Comparison of ENCODE assay signal across 12 cellular contexts in genomic region chr2:26576565-26577441, GRCh38.
DNase-seq lines count a peak whose midpoint lies in the region; ATAC-seq and TF ChIP-seq lines count a peak whose summit lies in the region.
"Had no signal": no experiment of that assay in that cellular context is flagged by ENCODE, and none has a peak within 500 bp of the region (broad histone marks: within the 10 kb centered on the region; RNA-seq: fewer than 3 reads in every experiment).

No MANE protein-coding gene starts in this region.

- H3K27me3 ChIP-seq in PC-9 (ENCODE audit: insufficient read depth, low read depth): peaks cover 12% of the 10 kb centered on the region; the same call in 1 of the 2 replicates
- peaks cover 0 to 39% (median 2%) of the 10 kb centered on the region in 3 experiments for H3K27me3 ChIP-seq in neuronal stem cell (ENCODE audit: control insufficient read depth in 3 of 3, insufficient read depth in 3 of 3, low read depth in 1 of 3, low read length in 3 of 3)
- H3K27me3 ChIP-seq: ascending aorta, uterus had no signal

- H3K27ac ChIP-seq in PC-9 (no peak overlapping the region), neuronal stem cell (replicated peaks; ENCODE audit: low read length) (no peak overlapping the region)
- H3K27ac ChIP-seq: ascending aorta, neutrophil, uterus had no signal

- no peak overlapping the region for H2BK15ac ChIP-seq in neuronal stem cell (ENCODE audit: low read length)

- H3K4me3 ChIP-seq in PC-9: no peak overlapping the region
- H3K4me3 ChIP-seq in neuronal stem cell (ENCODE audit: low read length in 2 of 2): no peak overlapping the region
- H3K4me3 ChIP-seq: ascending aorta, uterus had no signal

- no CpG with 5 or more reads among the region's 17 CpGs for WGBS in neuronal stem cell (ENCODE audit: extremely low coverage in 2 of 2, insufficient read length in 2 of 2, insufficient replicate concordance in 1 of 2), 2 donors

- H3K18ac ChIP-seq in neuronal stem cell (ENCODE audit: low read length): peak overlapping the region; percentile 19

- CTCF ChIA-PET in PC-9 (lab: Charles Lee): interaction anchor here (1.0 kb wide), 1 partner anchor 147 kb away, joined by 4 read pairs; no protein-coding TSS in a partner anchor

- no peak overlapping the region for H2BK120ac ChIP-seq in neuronal stem cell (ENCODE audit: low read depth, low read length)

- no peak for ATAC-seq in GM21381 (IDR thresholded peaks at IDR 0.05; ENCODE audit: unreplicated experiment)
- ATAC-seq in GM19035 (IDR thresholded peaks at IDR 0.05; ENCODE audit: unreplicated experiment): no peak

- peak overlapping the region; percentile 9 for H3K9ac ChIP-seq in neuronal stem cell (ENCODE audit: low read depth, low read length, poor library complexity)

- DNase-seq in NCI-H2171 treated with DMSO at 0.1 percent for 48 hours (lab: John Stamatoyannopoulos, UW) (peak; percentile 11), NCI-H2171 (lab: John Stamatoyannopoulos, UW) (no peak), NCI-H1092 (lab: John Stamatoyannopoulos, UW) (peak; percentile 13), PC-9 (peak; percentile 40 to 47), neuronal stem cell (ENCODE audit: low spot score) (no peak), inferior parietal cortex (ENCODE audit: extremely low spot score) (no peak)
- DNase-seq: SIG-M5 had no signal

- intact Hi-C loops in PC-9 (cut with micrococcal nuclease; ENCODE audit: unreplicated experiment): loop anchor here (2.0 to 10.0 kb wide), 3 partner anchors 55 to 332 kb away; partner anchors contain the start of genes HADHA and HADHB

- H4K91ac ChIP-seq in neuronal stem cell (ENCODE audit: low read depth, low read length, poor library complexity): no peak overlapping the region

- H3K4me2 ChIP-seq in PC-9 (peak overlapping the region; percentile 33), neuronal stem cell (ENCODE audit: insufficient read depth, low read length, poor library complexity, severe bottlenecking) (no peak overlapping the region)

- no peaks in the 10 kb centered on the region for H3K9me3 ChIP-seq in PC-9 (ENCODE audit: insufficient read depth, low read depth)
- H3K9me3 ChIP-seq in neuronal stem cell (replicated peaks in 1 of 2; ENCODE audit: control insufficient read depth in 2 of 2, insufficient read depth in 1 of 2, low read depth in 1 of 2, low read length in 2 of 2): no peaks in the 10 kb centered on the region
- H3K9me3 ChIP-seq: ascending aorta, neutrophil, uterus had no signal

- no peaks in the 10 kb centered on the region for H4K20me1 ChIP-seq in PC-9 (ENCODE audit: insufficient read depth)

- H3K4ac ChIP-seq in neuronal stem cell (ENCODE audit: low read length): no peak overlapping the region

- no peaks in the 10 kb centered on the region for H3K79me2 ChIP-seq in PC-9 (ENCODE audit: low read depth)

- peak overlapping the region; percentile 59 for H3K14ac ChIP-seq in neuronal stem cell (ENCODE audit: low read length)

- H2AFZ ChIP-seq in PC-9 (no peak overlapping the region), neuronal stem cell (ENCODE audit: low read length) (no peak overlapping the region)

- no peak for TF ChIP-seq CTCF in PC-9 (conservative IDR thresholded peaks at IDR 0.05)

- H3K36me3 ChIP-seq in PC-9 (ENCODE audit: low read depth) (no peaks in the 10 kb centered on the region), neuronal stem cell (replicated peaks in 1 of 2; ENCODE audit: control insufficient read depth in 2 of 2, insufficient read depth in 2 of 2, low read length in 2 of 2) (no peaks in the 10 kb centered on the region)
- H3K36me3 ChIP-seq: ascending aorta, neutrophil, uterus had no signal

- no peaks in the 10 kb centered on the region for H3K79me1 ChIP-seq in neuronal stem cell (ENCODE audit: low read depth, low read length)

- H3K9me2 ChIP-seq in PC-9 (ENCODE audit: insufficient read depth): no peaks in the 10 kb centered on the region

- no TSS peak for BruUV-seq in PC-9 (replicated peaks; lab: Mats Ljungman, UMichigan)

- H3F3A ChIP-seq in PC-9 (ENCODE audit: insufficient read depth, low read depth): no peaks in the 10 kb centered on the region

- peak overlapping the region; percentile 19 for H2BK12ac ChIP-seq in neuronal stem cell (ENCODE audit: low read length)

- no peak overlapping the region for H2BK5ac ChIP-seq in neuronal stem cell (ENCODE audit: low read length)

- peak overlapping the region; percentile 36 for H2AK5ac ChIP-seq in neuronal stem cell (ENCODE audit: low read depth, low read length)

- no peak overlapping the region for H4K8ac ChIP-seq in neuronal stem cell (ENCODE audit: low read depth, low read length)

- H3K4me1 ChIP-seq in PC-9 (replicated peaks; ENCODE audit: insufficient read depth) (peaks cover 15% of the 10 kb centered on the region), neuronal stem cell (ENCODE audit: control insufficient read depth in 2 of 2, insufficient read depth in 1 of 2, low read depth in 1 of 2, low read length in 2 of 2) (peaks cover 2 to 8% of the 10 kb centered on the region in 2 donors)
- H3K4me1 ChIP-seq: ascending aorta, uterus had no signal

- POLR2A ChIA-PET in PC-9 (lab: Charles Lee; ENCODE audit: unreplicated experiment): interaction anchor here (0.6 kb wide), 1 partner anchor 231 kb away, joined by 3 read pairs; no protein-coding TSS in a partner anchor

- no peak overlapping the region for H3K23ac ChIP-seq in neuronal stem cell (ENCODE audit: low read depth, low read length, poor library complexity)

Comparison
In these comparisons a context has a peak if more than half of its experiments do, and no peak if none do; other contexts are left out.
1. DNase-seq: peak in NCI-H2171 treated with DMSO at 0.1 percent for 48 hours (single experiment), NCI-H1092 (single experiment) and PC-9 (2 of 2); none in NCI-H2171 (single experiment), neuronal stem cell (single experiment) and inferior parietal cortex (single experiment).